In the genomic region with DNA sequence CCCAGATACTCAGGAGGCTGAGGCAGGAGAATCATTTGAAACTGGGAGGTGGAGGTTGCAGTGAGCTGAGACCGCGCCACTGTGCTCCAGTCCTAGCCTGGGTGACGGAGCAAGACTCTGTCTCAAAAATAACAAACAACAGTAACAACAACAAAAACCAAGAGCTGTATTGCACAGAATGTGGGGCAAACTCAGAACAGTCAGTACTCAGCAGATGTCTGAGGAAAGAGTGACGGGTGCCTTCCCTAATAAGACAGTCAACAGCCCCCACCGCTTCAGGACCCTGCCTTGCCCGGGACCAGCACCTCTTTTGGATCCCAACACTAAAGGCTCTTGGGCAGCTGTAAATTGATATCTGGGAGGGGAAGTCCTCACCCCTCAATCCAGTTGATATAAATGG, we compare ENCODE assay signal across 22 cellular contexts. TPM values are rescaled to one million over a fixed set of nuclear protein-coding genes. Genes with fewer than 3 reads are reported as not detected.
DNase-seq lines count a peak whose midpoint lies in the region; ATAC-seq and TF ChIP-seq lines count a peak whose summit lies in the region.
"Had no signal": no experiment of that assay in that cellular context is flagged by ENCODE, and none has a peak within 500 bp of the region (broad histone marks: within the 10 kb centered on the region; RNA-seq: fewer than 3 reads in every experiment).

No MANE protein-coding gene starts in this region.

- no peaks in the 10 kb centered on the region; the same call in 1 of the 2 replicates for H3K9me3 ChIP-seq in AG04450 (ENCODE audit: control insufficient read depth, insufficient read depth, low read length)
- no peaks in the 10 kb centered on the region for H3K9me3 ChIP-seq in adipocyte (ENCODE audit: control insufficient read depth, low read length)
- H3K9me3 ChIP-seq in hepatocyte (ENCODE audit: low read depth), result no peaks in the 10 kb centered on the region
- no peaks in the 10 kb centered on the region for H3K9me3 ChIP-seq in endodermal cell (ENCODE audit: control insufficient read depth, low read length)
- H3K9me3 ChIP-seq: Caco-2 had no signal

- no peaks in the 10 kb centered on the region for H3K36me3 Mint-ChIP-seq in endodermal cell (ENCODE audit: low read depth)

- H3K4me3 ChIP-seq in AG04450 (ENCODE audit: low read depth, low read length) (no peak overlapping the region), adipocyte (ENCODE audit: low read length) (no peak overlapping the region), hepatocyte (no peak overlapping the region), endodermal cell (ENCODE audit: low read length) (no peak overlapping the region)
- H3K4me3 ChIP-seq: GM12878, GM23338 had no signal

- no peaks in the 10 kb centered on the region for H4K20me1 ChIP-seq in hepatocyte (ENCODE audit: insufficient read depth, poor library complexity, severe bottlenecking)

- no peaks in the 10 kb centered on the region for H3K79me2 ChIP-seq in hepatocyte

- H3K9ac ChIP-seq in adipocyte (ENCODE audit: low read length), result no peak overlapping the region
- H3K9ac ChIP-seq in endodermal cell (ENCODE audit: extremely low read depth, low read length, poor library complexity, severe bottlenecking), result no peak overlapping the region

- no peaks in the 10 kb centered on the region for H3K9me2 ChIP-seq in hepatocyte (replicated peaks; ENCODE audit: insufficient read depth)

- H3K27me3 Mint-ChIP-seq in stimulated activated naive CD8-positive, alpha-beta T cell treated with anti-CD3 and anti-CD28 coated beads, Interleukin-15, amount 100 ng/mL, for 72 hours, result peaks cover 9% of the 10 kb centered on the region
- H3K27me3 Mint-ChIP-seq in endodermal cell (ENCODE audit: insufficient read depth), result peaks cover 1% of the 10 kb centered on the region
- H3K27me3 Mint-ChIP-seq: CD4-positive, alpha-beta T cell had no signal

- H3K27me3 ChIP-seq in AG04450 (ENCODE audit: control insufficient read depth, insufficient read depth, low read length), result no peaks in the 10 kb centered on the region
- H3K27me3 ChIP-seq in adipocyte (replicated peaks; ENCODE audit: control insufficient read depth, insufficient read depth, low read length), result no peaks in the 10 kb centered on the region
- no peaks in the 10 kb centered on the region for H3K27me3 ChIP-seq in hepatocyte
- H3K27me3 ChIP-seq in endodermal cell (ENCODE audit: control insufficient read depth, insufficient read depth, low read length, poor library complexity, severe bottlenecking), result no peaks in the 10 kb centered on the region

- H3K27ac ChIP-seq in AG04450 (ENCODE audit: low read depth, low read length) (peak overlapping the region; percentile 47), hepatocyte (peak overlapping the region; percentile 50), endodermal cell (ENCODE audit: low read depth, low read length) (no peak overlapping the region)
- H3K27ac ChIP-seq: HL-60 had no signal

- TF ChIP-seq CTCF in AG04450 (IDR thresholded peaks at IDR 0.05; ENCODE audit: low read depth, low read length) (no peak), hepatocyte (IDR thresholded peaks at IDR 0.05; ENCODE audit: poor library complexity) (no peak), endodermal cell (conservative IDR thresholded peaks at IDR 0.05) (no peak)

- no peak overlapping the region for H3K4me2 ChIP-seq in hepatocyte
- H3K4me2 ChIP-seq: GM23338 had no signal

- POLR2A ChIA-PET in AG04450 (lab: Yijun Ruan, JAX), result no interaction called here

- no peaks in the 10 kb centered on the region for H3K4me1 Mint-ChIP-seq in stimulated activated naive CD8-positive, alpha-beta T cell treated with anti-CD3 and anti-CD28 coated beads, Interleukin-15, amount 100 ng/mL, for 72 hours
- H3K4me1 Mint-ChIP-seq in endodermal cell, result no peaks in the 10 kb centered on the region
- H3K4me1 Mint-ChIP-seq: GM23338 had no signal

- H3K4me3 Mint-ChIP-seq in stimulated activated naive CD8-positive, alpha-beta T cell treated with anti-CD3 and anti-CD28 coated beads, Interleukin-15, amount 100 ng/mL, for 72 hours, result no peak overlapping the region
- H3K4me3 Mint-ChIP-seq in endodermal cell, result no peak overlapping the region
- H3K4me3 Mint-ChIP-seq: CD4-positive, alpha-beta T cell; GM23338 had no signal

- ATAC-seq in sciatic nerve, result peak; percentile 44
- ATAC-seq in stimulated activated naive CD8-positive, alpha-beta T cell treated with anti-CD3 and anti-CD28 coated beads, Interleukin-15, amount 100 ng/mL, for 72 hours, result no peak
- ATAC-seq: GM12878, GM23338, HCT116 had no signal

- intact Hi-C loops in sciatic nerve (cut with DNase I), result no loop called here

- H3K27ac Mint-ChIP-seq in stimulated activated naive CD8-positive, alpha-beta T cell treated with anti-CD3 and anti-CD28 coated beads, Interleukin-15, amount 100 ng/mL, for 72 hours, result no peak overlapping the region
- H3K27ac Mint-ChIP-seq in endodermal cell, result no peak overlapping the region
- H3K27ac Mint-ChIP-seq: CD4-positive, alpha-beta T cell; GM23338 had no signal

- DNase-seq in AG04450 (ENCODE audit: low read depth, low spot score) (no peak), adipocyte (ENCODE audit: low read depth) (peak; percentile 42), hepatocyte (ENCODE audit: low spot score) (no peak), sciatic nerve (ENCODE audit: low spot score) (no peak), DMS79 treated with DMSO at 0.1 percent for 48 hours (lab: John Stamatoyannopoulos, UW) (no peak), endodermal cell (no peak)
- DNase-seq in stimulated activated naive CD8-positive, alpha-beta T cell treated with anti-CD3 and anti-CD28 coated beads, Interleukin-15, amount 100 ng/mL, for 72 hours, result no peak
- DNase-seq in activated T-cell treated with anti-CD3 and anti-CD28 coated beads, Interleukin-2, amount 50 U/mL, for 48 hours, result no peak
- DNase-seq: Caco-2; CD4-positive, alpha-beta T cell; GF-D8; NCI-H1417 treated with DMSO at 0.1 percent for 48 hours; NCI-H187 treated with DMSO at 0.1 percent for 48 hours; NCI-H345; NCI-H524 treated with DMSO at 0.1 percent for 48 hours had no signal

- peaks cover 50% of the 10 kb centered on the region for H3K4me1 ChIP-seq in adipocyte (ENCODE audit: control insufficient read depth, insufficient read depth, low read length)
- H3K4me1 ChIP-seq in hepatocyte (ENCODE audit: insufficient read depth), result peaks cover 44% of the 10 kb centered on the region
- no peaks in the 10 kb centered on the region for H3K4me1 ChIP-seq in endodermal cell (ENCODE audit: control insufficient read depth, insufficient read depth, low read length)

- 93% methylated on average over 6 of the region's 6 CpGs for WGBS in hepatocyte (ENCODE audit: low lambda C conversion rate, missing lambda C conversion rate)
- WGBS in endodermal cell (ENCODE audit: insufficient coverage in 1 of 2, insufficient read length in 1 of 2), 2 experiments, result 93 to 95% methylated on average over 3 to 6 of the region's 6 CpGs

- no peaks in the 10 kb centered on the region for H3K36me3 ChIP-seq in adipocyte (ENCODE audit: control insufficient read depth, insufficient read depth, low read length, severe bottlenecking)
- no peaks in the 10 kb centered on the region for H3K36me3 ChIP-seq in hepatocyte (replicated peaks; ENCODE audit: insufficient read depth, low read depth)
- H3K36me3 ChIP-seq in endodermal cell (ENCODE audit: control insufficient read depth, insufficient read depth, low read length), result no peaks in the 10 kb centered on the region

- H2AFZ ChIP-seq in hepatocyte, result no peak overlapping the region
- H2AFZ ChIP-seq: GM23338 had no signal

- CTCF ChIA-PET in AG04450 (lab: Charles Lee), result no interaction called here

- H3K9me3 Mint-ChIP-seq in stimulated activated naive CD8-positive, alpha-beta T cell treated with anti-CD3 and anti-CD28 coated beads, Interleukin-15, amount 100 ng/mL, for 72 hours, result no peaks in the 10 kb centered on the region
- no peaks in the 10 kb centered on the region for H3K9me3 Mint-ChIP-seq in endodermal cell
- H3K9me3 Mint-ChIP-seq: CD4-positive, alpha-beta T cell; GM23338 had no signal

RNA-seq across cellular contexts. Expression of a gene that starts 40.3 kb away (rescaled TPM):
- polyA plus RNA-seq in AG04450 (2011; rRNA removed) (0.20 and 0.31 TPM in 2 replicates), hepatocyte (0.56 and 1.3 TPM in 2 replicates)
- not detected in 2 replicates for polyA minus RNA-seq in AG04450 (2011; rRNA and poly(A)+ RNA removed)
- total RNA-seq in hepatocyte (0.48 and 0.50 TPM in 2 replicates), sciatic nerve (0.22 TPM), endodermal cell (10 to 100 TPM; 10.6 to 15.2 TPM)
- 3.3 TPM for polyA plus RNA-seq in endodermal cell (2013, experiment 1 of 2)
- 4.6 TPM for polyA plus RNA-seq in endodermal cell (2013, experiment 2 of 2)
- total RNA-seq: A172, GM12878 had no signal

RNA-seq across cellular contexts. Expression of a gene that starts 40.4 kb away (rescaled TPM):
- not detected in 2 replicates for polyA plus RNA-seq in AG04450 (2011; rRNA removed)
- not detected in 2 replicates for polyA minus RNA-seq in AG04450 (2011; rRNA and poly(A)+ RNA removed)
- total RNA-seq in hepatocyte, result not detected in 2 replicates
- 0.10 TPM in 1 of 2 replicates, not detected in the other for polyA plus RNA-seq in hepatocyte
- total RNA-seq in sciatic nerve, result not detected
- total RNA-seq in endodermal cell, result under 1 TPM in 1 of 2 donors, not detected in 1; 0.11 TPM
- polyA plus RNA-seq in endodermal cell (2013, experiment 1 of 2), result not detected
- not detected for polyA plus RNA-seq in endodermal cell (2013, experiment 2 of 2)
- total RNA-seq: A172; CD4-positive, alpha-beta T cell; GM12878; GM23338; HT1080 had no signal
- polyA plus RNA-seq: BJ, GM12878 had no signal

RNA-seq across cellular contexts. Expression of a gene that starts 48.9 kb away (rescaled TPM):
- polyA plus RNA-seq in AG04450 (2011; rRNA removed) (241 and 314 TPM in 2 replicates), hepatocyte (669 and 709 TPM in 2 replicates)
- 112 and 137 TPM in 2 replicates for polyA minus RNA-seq in AG04450 (2011; rRNA and poly(A)+ RNA removed)
- total RNA-seq in hepatocyte (185 and 201 TPM in 2 replicates), sciatic nerve (624 TPM), endodermal cell (100 to 1,000 TPM; 226 to 305 TPM)
- polyA plus RNA-seq in endodermal cell (2013, experiment 1 of 2), result 268 TPM
- 268 TPM for polyA plus RNA-seq in endodermal cell (2013, experiment 2 of 2)
- total RNA-seq: CD4-positive, alpha-beta T cell had no signal
